ENCODE assay signal across 1 cellular context in genomic region chr2:199458017-199458805, GRCh38.
TF ChIP-seq lines count a peak whose summit lies in the region.

No MANE protein-coding gene starts in this region.

TF ChIP-seq in K562, 482 proteins besides CTCF, POLR2A, EP300 and RAD21 (continued from another document and continues in another):
- TF ChIP-seq MLLT1 (IDR thresholded peaks at IDR 0.05) (peak in 1 of 2 experiments; percentile 21; a peak in 1 of 4 replicates), PHF8 (IDR thresholded peaks at IDR 0.05; ENCODE audit: borderline replicate concordance, low read length) (peak; percentile 19; the same call in 1 of the 2 replicates), CREB1 (IDR thresholded peaks at IDR 0.05) (peak; percentile 92), CREB1 (CRISPR knock-in tag; IDR thresholded peaks at IDR 0.05) (peak; percentile 78), ZNF609 (CRISPR knock-in tag; IDR thresholded peaks at IDR 0.05; ENCODE audit: borderline replicate concordance) (no peak), MEIS2 (IDR thresholded peaks at IDR 0.05; ENCODE audit: partially characterized antibody) (peak; percentile 40), SIN3A (IDR thresholded peaks at IDR 0.05; ENCODE audit: borderline replicate concordance in 2 of 2, control insufficient read depth in 1 of 2, low read depth in 2 of 2, low read length in 2 of 2) (0 out of 4 replicates have a peak, but pooled peaks of 1 of the 2 experiments have one; percentile 7), HNRNPL (IDR thresholded peaks at IDR 0.05; ENCODE audit: low read depth, low read length) (peak; percentile 43; the same call in 1 of the 2 replicates), SMAD4 (CRISPR knock-in tag; conservative IDR thresholded peaks at IDR 0.05) (peak; percentile 67), RBFOX2 (IDR thresholded peaks at IDR 0.05; ENCODE audit: low read depth, low read length) (peak; percentile 25; the same call in 1 of the 2 replicates), CXXC5 (CRISPR knock-in tag; IDR thresholded peaks at IDR 0.05) (peak; percentile 65), PML (IDR thresholded peaks at IDR 0.05; ENCODE audit: low read length) (0 out of 2 replicates have a peak, but pooled peaks have one; percentile 27), YY1 (IDR thresholded peaks at IDR 0.05; ENCODE audit: borderline replicate concordance in 1 of 3, control insufficient read depth in 1 of 3, extremely low read depth in 1 of 3, insufficient read depth in 3 of 3, insufficient read length in 1 of 3, insufficient replicate concordance in 2 of 3, low read depth in 1 of 3, low read length in 2 of 3) (peak in 1 of 3 experiments; percentile 29), HCFC1 (IDR thresholded peaks at IDR 0.05; ENCODE audit: low read depth, low read length) (peak; percentile 21; the same call in 1 of the 2 replicates), CREM (IDR thresholded peaks at IDR 0.05; ENCODE audit: low read depth) (peak; percentile 89), POLR2G (IDR thresholded peaks at IDR 0.05; ENCODE audit: low read depth, low read length) (peak; percentile 73), ZNF740 (CRISPR knock-in tag; IDR thresholded peaks at IDR 0.05) (no peak), ZNF740 (tag; IDR thresholded peaks at IDR 0.05) (peak in 1 of 2 experiments; percentile 53; a peak in 1 of 4 replicates), MBD2 (IDR thresholded peaks at IDR 0.05; ENCODE audit: borderline replicate concordance, low read depth) (no peak), PKNOX1 (IDR thresholded peaks at IDR 0.05) (peak; percentile 42), HNRNPK (IDR thresholded peaks at IDR 0.05; ENCODE audit: low read depth, low read length, poor library complexity, severe bottlenecking) (peak; percentile 15), CCNT2 (IDR thresholded peaks at IDR 0.05; ENCODE audit: borderline replicate concordance, extremely low read depth, insufficient read length, low read depth, low read length) (peak; percentile 52), ZNF263 (CRISPR knock-in tag; IDR thresholded peaks at IDR 0.05; ENCODE audit: borderline replicate concordance) (peak; percentile 87), ZBTB7A (IDR thresholded peaks at IDR 0.05; ENCODE audit: borderline replicate concordance, control insufficient read depth, low read depth, low read length) (peak; percentile 28; the same call in 1 of the 2 replicates), FOXM1 (IDR thresholded peaks at IDR 0.05; ENCODE audit: low read depth) (no peak), FOXM1 (CRISPR knock-in tag; IDR thresholded peaks at IDR 0.05; ENCODE audit: low read depth) (peak; percentile 22; the same call in 1 of the 2 replicates), ZBTB49 (CRISPR knock-in tag; IDR thresholded peaks at IDR 0.05; ENCODE audit: borderline replicate concordance) (no peak), SNAPC5 (CRISPR knock-in tag; IDR thresholded peaks at IDR 0.05) (no peak), ARID4B (CRISPR knock-in tag; IDR thresholded peaks at IDR 0.05) (0 out of 2 replicates have a peak, but pooled peaks have one; percentile 43), TAF1 (IDR thresholded peaks at IDR 0.05; ENCODE audit: control insufficient read depth, extremely low read depth, insufficient read depth, low read length, severe bottlenecking) (peak; percentile 58), ATF1 (CRISPR knock-in tag; IDR thresholded peaks at IDR 0.05) (peak; percentile 55; the same call in 1 of the 2 replicates), ATF1 (tag; IDR thresholded peaks at IDR 0.05) (no peak), UBTF (IDR thresholded peaks at IDR 0.05; ENCODE audit: borderline replicate concordance in 1 of 2, low read depth in 2 of 2, low read length in 2 of 2) (peak in 1 of 2 experiments; percentile 72; a peak in 1 of 4 replicates), THAP12 (CRISPR knock-in tag; IDR thresholded peaks at IDR 0.05) (peak; percentile 50; the same call in 1 of the 2 replicates), RB1 (IDR thresholded peaks at IDR 0.05; ENCODE audit: low read depth) (peak; percentile 35; the same call in 1 of the 2 replicates), ZNF232 (CRISPR knock-in tag; IDR thresholded peaks at IDR 0.05) (no peak)
